Comparison of ENCODE assay signal across 8 cellular contexts in the genomic region with DNA sequence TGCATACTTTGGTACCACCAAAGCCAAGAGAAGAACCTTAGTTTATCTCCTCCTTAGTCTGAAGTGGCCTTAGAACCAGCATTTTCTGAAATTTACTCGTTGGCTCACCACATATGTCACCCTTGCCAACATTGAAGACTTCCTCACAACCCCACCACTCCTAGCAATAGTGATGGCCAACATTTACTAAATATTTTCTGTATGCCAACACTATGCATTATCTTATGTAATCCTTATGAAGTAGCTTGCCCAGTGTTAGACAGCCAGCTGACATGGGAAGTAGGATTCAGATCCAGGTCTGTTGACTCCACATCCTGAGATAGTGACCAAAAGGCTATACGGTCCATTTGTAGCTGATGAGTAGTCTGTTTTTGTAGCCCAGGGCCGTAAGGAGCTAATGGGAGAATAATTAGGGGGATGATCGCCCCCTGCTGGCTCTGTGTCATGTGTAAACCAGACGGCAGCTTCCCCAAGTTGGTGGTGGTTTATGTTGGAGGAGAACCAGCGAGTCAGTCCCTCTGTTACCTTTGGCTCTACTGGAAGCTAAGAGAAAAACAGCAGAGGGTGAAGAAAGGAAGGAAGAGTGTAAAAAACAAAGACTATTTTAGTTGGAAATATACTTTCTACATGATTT.
A peak's percentile ranks its signal among the peaks of the same experiment; 100 is the strongest.
DNase-seq lines count a peak whose midpoint lies in the region; ATAC-seq, FAIRE-seq and TF ChIP-seq lines count a peak whose summit lies in the region.

No MANE protein-coding gene starts in this region.

- no TSS peak for BruUV-seq in HepG2 (replicated peaks; lab: Mats Ljungman, UMichigan)

- H3K4me3 ChIP-seq in GM06990 (replicated peaks; ENCODE audit: low read depth, low read length) (no peak overlapping the region), coronary artery (no peak overlapping the region), HepG2 (replicated peaks in 1 of 3; ENCODE audit: insufficient read depth in 1 of 3, low read depth in 2 of 3, low read length in 3 of 3) (no peak overlapping the region)

- H4K20me1 ChIP-seq in HepG2 (ENCODE audit: insufficient read depth, low read length), result no peaks in the 10 kb centered on the region

- no peaks in the 10 kb centered on the region for H3K27me3 ChIP-seq in GM06990 (replicated peaks; ENCODE audit: control insufficient read depth, insufficient read depth, low read length)
- H3K27me3 ChIP-seq in HepG2 (ENCODE audit: control insufficient read depth in 1 of 2, insufficient read depth in 2 of 2, low read length in 2 of 2), result no peaks in the 10 kb centered on the region

- in situ Hi-C loops in HepG2 (cut with HindIII; ENCODE audit: extremely low pct_ligation_motif_present, low pct_unique_long_range_greater_than_20kb), result loop anchor here (5.0 to 10.0 kb wide), 3 partner anchors 214 to 561 kb away; a partner anchor contains a TSS

- 36% methylated on average over 6 of the region's 6 CpGs for WGBS in HepG2 (ENCODE audit: low lambda C conversion rate)

- ATAC-seq in HG02981 (IDR thresholded peaks at IDR 0.05; ENCODE audit: unreplicated experiment), result peak; percentile 60
- peak; percentile 90 for ATAC-seq in HepG2
- no peak for ATAC-seq in HG02588 (IDR thresholded peaks at IDR 0.05; ENCODE audit: unreplicated experiment)

- peak; percentile 89 for TF ChIP-seq RAD21 in HepG2 (CRISPR knock-in tag; IDR thresholded peaks at IDR 0.05)

- no peak overlapping the region for H2AFZ ChIP-seq in HepG2 (ENCODE audit: low read length)

- H3K27ac ChIP-seq in coronary artery (peak overlapping the region; percentile 79 to 91), HepG2 (ENCODE audit: extremely low read length, insufficient read depth, low read length) (no peak overlapping the region)

- POLR2A ChIA-PET in HepG2 (lab: Yijun Ruan, JAX), result interaction anchor here (1.0 to 1.7 kb wide), 5 partner anchors 42 to 289 kb away, joined by 3 to 6 read pairs (median 5); no protein-coding TSS in a partner anchor

- TF ChIP-seq CTCF in GM06990 (IDR thresholded peaks at IDR 0.05; ENCODE audit: insufficient read depth, low read length, poor library complexity, severe bottlenecking) (peak; percentile 81), coronary artery (IDR thresholded peaks at IDR 0.05) (peak; percentile 59), HepG2 (CRISPR knock-in tag; IDR thresholded peaks at IDR 0.05) (peak; percentile 88)

- TF ChIP-seq EP300 in HepG2 (IDR thresholded peaks at IDR 0.05; ENCODE audit: low read depth in 2 of 2, low read length in 2 of 2) (no peak), HepG2 (CRISPR knock-in tag; IDR thresholded peaks at IDR 0.05; ENCODE audit: borderline replicate concordance) (no peak)

- H3K79me2 ChIP-seq in HepG2 (ENCODE audit: insufficient read depth, low read length), result no peaks in the 10 kb centered on the region

- no peak overlapping the region for H3K9ac ChIP-seq in HepG2 (ENCODE audit: insufficient read depth, low read depth, low read length)

- CTCF ChIA-PET in HepG2 (lab: Yijun Ruan, JAX; ENCODE audit: low intra/inter-chr PET ratio, low total read pairs), result interaction anchor here (1.4 to 2.3 kb wide), 2 partner anchors 289 to 557 kb away, joined by 14 to 20 read pairs; no protein-coding TSS in a partner anchor

- no peaks in the 10 kb centered on the region for H3K4me1 ChIP-seq in HepG2 (ENCODE audit: insufficient read depth, low read length)

- DNase-seq in GM06990 (ENCODE audit: extremely low read depth, insufficient read length) (no peak), NCI-H510A (lab: John Stamatoyannopoulos, UW) (peak; percentile 67), coronary artery (ENCODE audit: low spot score) (peak; percentile 87), HepG2 (ENCODE audit: low spot score) (peak; percentile 71)
- DNase-seq in activated CD4-positive, alpha-beta T cell treated with anti-CD3 and anti-CD28 coated beads for 48 hours, result peak; percentile 80
- DNase-seq in stimulated activated CD4-positive, alpha-beta T cell treated with anti-CD3 and anti-CD28 coated beads, Interleukin-4, amount 100 ng/mL, for 4 hours, result peak; percentile 46 to 66

- intact Hi-C loops in HepG2 (cut with micrococcal nuclease; ENCODE audit: unreplicated experiment), result loop anchor here (1.0 to 10.0 kb wide), 4 partner anchors 124 to 289 kb away; no protein-coding TSS in a partner anchor

- no peaks in the 10 kb centered on the region for H3K36me3 ChIP-seq in GM06990 (ENCODE audit: control insufficient read depth, insufficient read depth, low read length)
- H3K36me3 ChIP-seq in HepG2 (replicated peaks in 1 of 2; ENCODE audit: control insufficient read depth in 1 of 2, insufficient read depth in 2 of 2, low read length in 2 of 2), result peaks cover 12 to 34% of the 10 kb centered on the region in 2 experiments; a peak in 4 of 5 replicates

- peak; percentile 88 for FAIRE-seq in HepG2 (lab: Jason Lieb, UNC)

- no peak overlapping the region for H3K4me2 ChIP-seq in HepG2 (ENCODE audit: low read depth, low read length)

- TF ChIP-seq POLR2A in HepG2 (IDR thresholded peaks at IDR 0.05; ENCODE audit: insufficient read depth in 1 of 2, low read depth in 2 of 2, low read length in 2 of 2), result no peak

- no peaks in the 10 kb centered on the region for H3K9me3 ChIP-seq in HepG2 (ENCODE audit: low read length)

TF ChIP-seq in HepG2, 621 proteins besides CTCF, POLR2A, EP300 and RAD21 (continues in another document):
- TF ChIP-seq, protein P1, sequence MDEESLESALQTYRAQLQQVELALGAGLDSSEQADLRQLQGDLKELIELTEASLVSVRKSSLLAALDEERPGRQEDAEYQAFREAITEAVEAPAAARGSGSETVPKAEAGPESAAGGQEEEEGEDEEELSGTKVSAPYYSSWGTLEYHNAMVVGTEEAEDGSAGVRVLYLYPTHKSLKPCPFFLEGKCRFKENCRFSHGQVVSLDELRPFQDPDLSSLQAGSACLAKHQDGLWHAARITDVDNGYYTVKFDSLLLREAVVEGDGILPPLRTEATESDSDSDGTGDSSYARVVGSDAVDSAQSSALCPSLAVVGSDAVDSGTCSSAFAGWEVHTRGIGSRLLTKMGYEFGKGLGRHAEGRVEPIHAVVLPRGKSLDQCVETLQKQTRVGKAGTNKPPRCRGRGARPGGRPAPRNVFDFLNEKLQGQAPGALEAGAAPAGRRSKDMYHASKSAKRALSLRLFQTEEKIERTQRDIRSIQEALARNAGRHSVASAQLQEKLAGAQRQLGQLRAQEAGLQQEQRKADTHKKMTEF (CRISPR knock-in tag; IDR thresholded peaks at IDR 0.05), result peak; percentile 33; the same call in 1 of the 2 replicates
- TF ChIP-seq MTA1 (CRISPR knock-in tag; IDR thresholded peaks at IDR 0.05; ENCODE audit: borderline replicate concordance), result no peak
- TF ChIP-seq, protein P2, sequence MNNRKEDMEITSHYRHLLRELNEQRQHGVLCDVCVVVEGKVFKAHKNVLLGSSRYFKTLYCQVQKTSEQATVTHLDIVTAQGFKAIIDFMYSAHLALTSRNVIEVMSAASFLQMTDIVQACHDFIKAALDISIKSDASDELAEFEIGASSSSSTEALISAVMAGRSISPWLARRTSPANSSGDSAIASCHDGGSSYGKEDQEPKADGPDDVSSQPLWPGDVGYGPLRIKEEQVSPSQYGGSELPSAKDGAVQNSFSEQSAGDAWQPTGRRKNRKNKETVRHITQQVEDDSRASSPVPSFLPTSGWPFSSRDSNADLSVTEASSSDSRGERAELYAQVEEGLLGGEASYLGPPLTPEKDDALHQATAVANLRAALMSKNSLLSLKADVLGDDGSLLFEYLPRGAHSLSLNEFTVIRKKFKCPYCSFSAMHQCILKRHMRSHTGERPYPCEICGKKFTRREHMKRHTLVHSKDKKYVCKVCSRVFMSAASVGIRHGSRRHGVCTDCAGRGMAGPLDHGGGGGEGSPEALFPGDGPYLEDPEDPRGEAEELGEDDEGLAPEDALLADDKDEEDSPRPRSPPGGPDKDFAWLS (CRISPR knock-in tag; IDR thresholded peaks at IDR 0.05; ENCODE audit: borderline replicate concordance), result no peak
- 0 out of 2 replicates have a peak, but pooled peaks have one; percentile 34 for TF ChIP-seq ZNF33B (CRISPR knock-in tag; IDR thresholded peaks at IDR 0.05)
- no peak for TF ChIP-seq ZFYVE20 (CRISPR knock-in tag; IDR thresholded peaks at IDR 0.05; ENCODE audit: borderline replicate concordance, low read depth)
- no peak for TF ChIP-seq ZNF549 (CRISPR knock-in tag; IDR thresholded peaks at IDR 0.05)
- TF ChIP-seq, protein P3, sequence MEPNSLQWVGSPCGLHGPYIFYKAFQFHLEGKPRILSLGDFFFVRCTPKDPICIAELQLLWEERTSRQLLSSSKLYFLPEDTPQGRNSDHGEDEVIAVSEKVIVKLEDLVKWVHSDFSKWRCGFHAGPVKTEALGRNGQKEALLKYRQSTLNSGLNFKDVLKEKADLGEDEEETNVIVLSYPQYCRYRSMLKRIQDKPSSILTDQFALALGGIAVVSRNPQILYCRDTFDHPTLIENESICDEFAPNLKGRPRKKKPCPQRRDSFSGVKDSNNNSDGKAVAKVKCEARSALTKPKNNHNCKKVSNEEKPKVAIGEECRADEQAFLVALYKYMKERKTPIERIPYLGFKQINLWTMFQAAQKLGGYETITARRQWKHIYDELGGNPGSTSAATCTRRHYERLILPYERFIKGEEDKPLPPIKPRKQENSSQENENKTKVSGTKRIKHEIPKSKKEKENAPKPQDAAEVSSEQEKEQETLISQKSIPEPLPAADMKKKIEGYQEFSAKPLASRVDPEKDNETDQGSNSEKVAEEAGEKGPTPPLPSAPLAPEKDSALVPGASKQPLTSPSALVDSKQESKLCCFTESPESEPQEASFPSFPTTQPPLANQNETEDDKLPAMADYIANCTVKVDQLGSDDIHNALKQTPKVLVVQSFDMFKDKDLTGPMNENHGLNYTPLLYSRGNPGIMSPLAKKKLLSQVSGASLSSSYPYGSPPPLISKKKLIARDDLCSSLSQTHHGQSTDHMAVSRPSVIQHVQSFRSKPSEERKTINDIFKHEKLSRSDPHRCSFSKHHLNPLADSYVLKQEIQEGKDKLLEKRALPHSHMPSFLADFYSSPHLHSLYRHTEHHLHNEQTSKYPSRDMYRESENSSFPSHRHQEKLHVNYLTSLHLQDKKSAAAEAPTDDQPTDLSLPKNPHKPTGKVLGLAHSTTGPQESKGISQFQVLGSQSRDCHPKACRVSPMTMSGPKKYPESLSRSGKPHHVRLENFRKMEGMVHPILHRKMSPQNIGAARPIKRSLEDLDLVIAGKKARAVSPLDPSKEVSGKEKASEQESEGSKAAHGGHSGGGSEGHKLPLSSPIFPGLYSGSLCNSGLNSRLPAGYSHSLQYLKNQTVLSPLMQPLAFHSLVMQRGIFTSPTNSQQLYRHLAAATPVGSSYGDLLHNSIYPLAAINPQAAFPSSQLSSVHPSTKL (CRISPR knock-in tag; IDR thresholded peaks at IDR 0.05), result 0 out of 2 replicates have a peak, but pooled peaks have one; percentile 24
- no peak for TF ChIP-seq ZNF260 (CRISPR knock-in tag; IDR thresholded peaks at IDR 0.05; ENCODE audit: borderline replicate concordance, low read depth)
